Comparison of ENCODE assay signal across 8 cellular contexts in genomic region chr2:212863185-212863588, GRCh38.
DNase-seq lines count a peak whose midpoint lies in the region; ATAC-seq lines count a peak whose summit lies in the region.

No MANE protein-coding gene starts in this region.

- H3K9me3 ChIP-seq in adipocyte (ENCODE audit: control insufficient read depth, low read length) (peaks cover 41% of the 10 kb centered on the region), mesenchymal stem cell (ENCODE audit: control insufficient read depth, low read length) (peaks cover 50% of the 10 kb centered on the region)

- no peak overlapping the region for H2BK120ac ChIP-seq in mesenchymal stem cell (ENCODE audit: low read depth, low read length)

- H3K14ac ChIP-seq in mesenchymal stem cell (ENCODE audit: low read length in 2 of 2) = no peak overlapping the region

- H3K9ac ChIP-seq in adipocyte (ENCODE audit: low read length) = no peak overlapping the region
- no peak overlapping the region for H3K9ac ChIP-seq in mesenchymal stem cell (ENCODE audit: low read length)

- H2BK12ac ChIP-seq in mesenchymal stem cell (ENCODE audit: low read length in 2 of 2) = no peak overlapping the region

- WGBS in mesenchymal stem cell = 29% methylated on average over 5 of the region's 5 CpGs

- H3K4ac ChIP-seq in mesenchymal stem cell (ENCODE audit: low read depth in 1 of 2, low read length in 2 of 2) = no peak overlapping the region

- H3K27me3 ChIP-seq in adipocyte (replicated peaks; ENCODE audit: control insufficient read depth, insufficient read depth, low read length) = no peaks in the 10 kb centered on the region
- no peaks in the 10 kb centered on the region for H3K27me3 ChIP-seq in mesenchymal stem cell (ENCODE audit: control insufficient read depth in 1 of 2, insufficient read depth in 1 of 2, low read length in 2 of 2)

- H3K4me2 ChIP-seq in mesenchymal stem cell (ENCODE audit: low read length, poor library complexity, severe bottlenecking) = no peak overlapping the region

- no peak overlapping the region for H2AK5ac ChIP-seq in mesenchymal stem cell (ENCODE audit: low read length, severe bottlenecking)

- H3K79me1 ChIP-seq in mesenchymal stem cell (replicated peaks; ENCODE audit: low read length, poor library complexity, severe bottlenecking) = no peaks in the 10 kb centered on the region

- no peaks in the 10 kb centered on the region for H3K4me1 ChIP-seq in adipocyte (ENCODE audit: control insufficient read depth, insufficient read depth, low read length)
- H3K4me1 ChIP-seq in mesenchymal stem cell (ENCODE audit: control insufficient read depth, insufficient read depth, low read depth, low read length) = peaks cover 2% of the 10 kb centered on the region

- no peak overlapping the region for H3K23ac ChIP-seq in mesenchymal stem cell (ENCODE audit: low read length in 2 of 2)

- H3K36me3 ChIP-seq in adipocyte (ENCODE audit: control insufficient read depth, insufficient read depth, low read length, severe bottlenecking) (no peaks in the 10 kb centered on the region), mesenchymal stem cell (ENCODE audit: control insufficient read depth in 1 of 2, insufficient read depth in 2 of 2, low read depth in 1 of 2, low read length in 2 of 2) (no peaks in the 10 kb centered on the region)

- no peak overlapping the region for H4K8ac ChIP-seq in mesenchymal stem cell (ENCODE audit: low read length)

- DNase-seq in DMS 273 treated with DMSO at 0.1 percent for 48 hours (lab: John Stamatoyannopoulos, UW) (peak; percentile 20), NCI-H748 (lab: John Stamatoyannopoulos, UW; ENCODE audit: unreplicated experiment) (peak; percentile 64), adipocyte (ENCODE audit: low read depth) (no peak), mesenchymal stem cell (peak; percentile 26), DMS79 treated with DMSO at 0.1 percent for 48 hours (lab: John Stamatoyannopoulos, UW) (no peak), mucosa of gallbladder (ENCODE audit: low spot score) (no peak)

- no peak overlapping the region for H2BK5ac ChIP-seq in mesenchymal stem cell (ENCODE audit: low read depth, low read length, poor library complexity, severe bottlenecking)

- H4K91ac ChIP-seq in mesenchymal stem cell (ENCODE audit: low read length) = no peak overlapping the region

- ATAC-seq in GM21723 (IDR thresholded peaks at IDR 0.05; ENCODE audit: unreplicated experiment) (peak; percentile 57), HG02678 (IDR thresholded peaks at IDR 0.05; ENCODE audit: unreplicated experiment) (no peak)

- H3K27ac ChIP-seq in mesenchymal stem cell (ENCODE audit: low read length, poor library complexity, severe bottlenecking) = no peak overlapping the region

- no peak overlapping the region for H3K18ac ChIP-seq in mesenchymal stem cell (ENCODE audit: low read depth in 1 of 2, low read length in 2 of 2)

- H3K4me3 ChIP-seq in adipocyte (ENCODE audit: low read length) (peak overlapping the region; percentile 18), mesenchymal stem cell (ENCODE audit: insufficient read depth in 1 of 2, low read depth in 1 of 2, low read length in 2 of 2) (no peak overlapping the region)

- no peak overlapping the region for H2AFZ ChIP-seq in mesenchymal stem cell (ENCODE audit: low read depth, low read length)

- no peak overlapping the region for H2BK15ac ChIP-seq in mesenchymal stem cell (ENCODE audit: low read depth, poor library complexity, severe bottlenecking)

Comparison
In these comparisons a context has a peak if more than half of its experiments do, and no peak if none do; other contexts are left out.
1. DNase-seq: peak in DMS 273 treated with DMSO at 0.1 percent for 48 hours (single experiment), NCI-H748 (single experiment) and mesenchymal stem cell (single experiment); none in adipocyte (single experiment), DMS79 treated with DMSO at 0.1 percent for 48 hours (single experiment) and mucosa of gallbladder (single experiment).